In the genomic region with DNA sequence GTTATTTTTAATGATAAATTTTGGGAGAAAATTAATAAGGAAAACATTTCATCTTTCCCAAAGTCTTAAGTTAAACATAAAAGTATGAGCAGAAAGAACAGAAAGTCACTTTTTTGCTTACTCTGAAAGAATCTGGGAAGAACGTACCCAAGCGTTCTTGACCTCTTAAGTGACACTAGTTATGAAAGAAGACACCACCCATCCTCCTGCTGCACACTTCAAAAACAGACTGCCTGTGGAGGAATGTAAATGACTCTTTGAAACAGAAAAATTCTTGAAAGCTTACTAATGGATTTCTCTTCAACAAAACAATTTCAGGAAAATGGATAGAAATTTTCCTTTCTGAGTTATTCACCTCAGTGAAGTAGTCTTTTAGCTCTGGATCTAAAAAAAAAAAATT, we compare ENCODE assay signal across 1 cellular context.
TF ChIP-seq lines count a peak whose summit lies in the region.

No MANE protein-coding gene starts in this region.

TF ChIP-seq in GM23338, 12 proteins besides CTCF, POLR2A, EP300 and RAD21 (continued from another document):
- TF ChIP-seq, protein P1, sequence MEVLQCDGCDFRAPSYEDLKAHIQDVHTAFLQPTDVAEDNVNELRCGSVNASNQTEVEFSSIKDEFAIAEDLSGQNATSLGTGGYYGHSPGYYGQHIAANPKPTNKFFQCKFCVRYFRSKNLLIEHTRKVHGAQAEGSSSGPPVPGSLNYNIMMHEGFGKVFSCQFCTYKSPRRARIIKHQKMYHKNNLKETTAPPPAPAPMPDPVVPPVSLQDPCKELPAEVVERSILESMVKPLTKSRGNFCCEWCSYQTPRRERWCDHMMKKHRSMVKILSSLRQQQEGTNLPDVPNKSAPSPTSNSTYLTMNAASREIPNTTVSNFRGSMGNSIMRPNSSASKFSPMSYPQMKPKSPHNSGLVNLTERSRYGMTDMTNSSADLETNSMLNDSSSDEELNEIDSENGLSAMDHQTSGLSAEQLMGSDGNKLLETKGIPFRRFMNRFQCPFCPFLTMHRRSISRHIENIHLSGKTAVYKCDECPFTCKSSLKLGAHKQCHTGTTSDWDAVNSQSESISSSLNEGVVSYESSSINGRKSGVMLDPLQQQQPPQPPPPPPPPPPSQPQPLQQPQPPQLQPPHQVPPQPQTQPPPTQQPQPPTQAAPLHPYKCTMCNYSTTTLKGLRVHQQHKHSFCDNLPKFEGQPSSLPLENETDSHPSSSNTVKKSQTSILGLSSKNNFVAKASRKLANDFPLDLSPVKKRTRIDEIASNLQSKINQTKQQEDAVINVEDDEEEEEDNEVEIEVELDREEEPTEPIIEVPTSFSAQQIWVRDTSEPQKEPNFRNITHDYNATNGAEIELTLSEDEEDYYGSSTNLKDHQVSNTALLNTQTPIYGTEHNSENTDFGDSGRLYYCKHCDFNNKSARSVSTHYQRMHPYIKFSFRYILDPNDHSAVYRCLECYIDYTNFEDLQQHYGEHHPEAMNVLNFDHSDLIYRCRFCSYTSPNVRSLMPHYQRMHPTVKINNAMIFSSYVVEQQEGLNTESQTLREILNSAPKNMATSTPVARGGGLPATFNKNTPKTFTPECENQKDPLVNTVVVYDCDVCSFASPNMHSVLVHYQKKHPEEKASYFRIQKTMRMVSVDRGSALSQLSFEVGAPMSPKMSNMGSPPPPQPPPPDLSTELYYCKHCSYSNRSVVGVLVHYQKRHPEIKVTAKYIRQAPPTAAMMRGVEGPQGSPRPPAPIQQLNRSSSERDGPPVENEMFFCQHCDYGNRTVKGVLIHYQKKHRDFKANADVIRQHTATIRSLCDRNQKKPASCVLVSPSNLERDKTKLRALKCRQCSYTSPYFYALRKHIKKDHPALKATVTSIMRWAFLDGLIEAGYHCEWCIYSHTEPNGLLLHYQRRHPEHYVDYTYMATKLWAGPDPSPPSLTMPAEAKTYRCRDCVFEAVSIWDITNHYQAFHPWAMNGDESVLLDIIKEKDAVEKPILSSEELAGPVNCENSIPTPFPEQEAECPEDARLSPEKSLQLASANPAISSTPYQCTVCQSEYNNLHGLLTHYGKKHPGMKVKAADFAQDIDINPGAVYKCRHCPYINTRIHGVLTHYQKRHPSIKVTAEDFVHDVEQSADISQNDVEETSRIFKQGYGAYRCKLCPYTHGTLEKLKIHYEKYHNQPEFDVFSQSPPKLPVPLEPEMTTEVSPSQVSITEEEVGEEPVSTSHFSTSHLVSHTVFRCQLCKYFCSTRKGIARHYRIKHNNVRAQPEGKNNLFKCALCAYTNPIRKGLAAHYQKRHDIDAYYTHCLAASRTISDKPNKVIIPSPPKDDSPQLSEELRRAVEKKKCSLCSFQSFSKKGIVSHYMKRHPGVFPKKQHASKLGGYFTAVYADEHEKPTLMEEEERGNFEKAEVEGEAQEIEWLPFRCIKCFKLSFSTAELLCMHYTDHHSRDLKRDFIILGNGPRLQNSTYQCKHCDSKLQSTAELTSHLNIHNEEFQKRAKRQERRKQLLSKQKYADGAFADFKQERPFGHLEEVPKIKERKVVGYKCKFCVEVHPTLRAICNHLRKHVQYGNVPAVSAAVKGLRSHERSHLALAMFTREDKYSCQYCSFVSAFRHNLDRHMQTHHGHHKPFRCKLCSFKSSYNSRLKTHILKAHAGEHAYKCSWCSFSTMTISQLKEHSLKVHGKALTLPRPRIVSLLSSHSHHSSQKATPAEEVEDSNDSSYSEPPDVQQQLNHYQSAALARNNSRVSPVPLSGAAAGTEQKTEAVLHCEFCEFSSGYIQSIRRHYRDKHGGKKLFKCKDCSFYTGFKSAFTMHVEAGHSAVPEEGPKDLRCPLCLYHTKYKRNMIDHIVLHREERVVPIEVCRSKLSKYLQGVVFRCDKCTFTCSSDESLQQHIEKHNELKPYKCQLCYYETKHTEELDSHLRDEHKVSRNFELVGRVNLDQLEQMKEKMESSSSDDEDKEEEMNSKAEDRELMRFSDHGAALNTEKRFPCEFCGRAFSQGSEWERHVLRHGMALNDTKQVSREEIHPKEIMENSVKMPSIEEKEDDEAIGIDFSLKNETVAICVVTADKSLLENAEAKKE (CRISPR knock-in tag; IDR thresholded peaks at IDR 0.05), result no peak
- TF ChIP-seq ZNF114 (CRISPR knock-in tag; IDR thresholded peaks at IDR 0.05) (no peak), ZNF331 (CRISPR knock-in tag; IDR thresholded peaks at IDR 0.05; ENCODE audit: low read depth) (no peak)
